Comparison of ENCODE assay signal across 6 cellular contexts in the genomic region with DNA sequence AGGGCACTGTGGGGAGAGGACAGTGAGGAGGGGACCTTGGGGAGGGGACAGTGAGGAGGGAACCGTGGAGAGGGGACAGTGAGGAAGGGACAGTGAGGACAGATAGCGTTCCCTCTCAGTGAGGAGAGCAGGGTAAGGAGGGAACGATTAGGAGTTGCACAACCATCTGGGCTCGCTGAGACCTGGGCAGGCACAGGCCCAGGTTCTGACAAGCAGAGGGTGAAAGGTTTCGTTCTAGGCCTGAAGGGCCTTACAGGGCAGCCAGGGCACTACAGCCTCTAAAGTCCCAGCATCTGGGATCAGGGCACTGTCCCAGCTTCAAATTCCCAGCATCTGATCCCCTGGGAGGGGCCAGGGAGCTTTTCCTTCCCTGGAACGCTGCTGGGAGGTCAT. TPM values are rescaled to one million over a fixed set of nuclear protein-coding genes. Genes with fewer than 3 reads are reported as not detected.
DNase-seq lines count a peak whose midpoint lies in the region; ATAC-seq and TF ChIP-seq lines count a peak whose summit lies in the region.
"Not testable (repeated sequence)": the region's sequence is repeated elsewhere in the genome, so short reads cannot be mapped to it uniquely, and the experiment has no call there.
"Had no signal": no experiment of that assay in that cellular context is flagged by ENCODE, and none has a peak within 500 bp of the region (broad histone marks: within the 10 kb centered on the region; RNA-seq: fewer than 3 reads in every experiment).

No MANE protein-coding gene starts in this region.

- H3K9me3 ChIP-seq in T-helper 17 cell (ENCODE audit: control insufficient read depth, low read length, poor library complexity, severe bottlenecking); mucosa of descending colon: not testable (repeated sequence)

- not testable (repeated sequence) for H3K36me3 Mint-ChIP-seq in T-helper 17 cell (ENCODE audit: low read depth)

- peak overlapping the region; percentile 76 for H3K4me3 Mint-ChIP-seq in T-helper 17 cell

- H3K4me1 Mint-ChIP-seq in T-helper 17 cell: not testable (repeated sequence)

- H3K4me3 ChIP-seq in mucosa of descending colon: not testable (repeated sequence)

- intact Hi-C loops in mucosa of descending colon (cut with DNase I, micrococcal nuclease): not testable (repeated sequence)

- not testable (repeated sequence) for H3K36me3 ChIP-seq in mucosa of descending colon (ENCODE audit: low read depth)

- H3K4me1 ChIP-seq in mucosa of descending colon (ENCODE audit: low read depth): peaks cover 10% of the 10 kb centered on the region

- peaks cover 36% of the 10 kb centered on the region for H3K27me3 Mint-ChIP-seq in T-helper 17 cell

- not testable (repeated sequence) for TF ChIP-seq CTCF in mucosa of descending colon (IDR thresholded peaks at IDR 0.05)

- DNase-seq in T-helper 17 cell, mucosa of descending colon: not testable (repeated sequence)

- not testable (repeated sequence) for ATAC-seq in T-helper 17 cell
- peak; percentile 43 for ATAC-seq in mucosa of descending colon

- H3K27ac Mint-ChIP-seq in T-helper 17 cell: not testable (repeated sequence)

RNA-seq across cellular contexts. Expression of gene HBZ, which starts 0.7 kb away (rescaled TPM):
- not detected for total RNA-seq in T-helper 17 cell
- total RNA-seq in mucosa of descending colon: under 1 TPM in 1 of 3 donors, not detected in 2; 0.41 TPM
- total RNA-seq: esophagus squamous epithelium; hepatocyte; T-helper 1 cell treated with Interleukin-12 subunit alpha and Interleukin-12 subunit beta and Interleukin-4 antibody, amounts not matched to agents 30 ng/mL and 1 ng/mL, for 36 hours had no signal

RNA-seq across cellular contexts. Expression of gene HBM, which starts 12.7 kb away (rescaled TPM):
- total RNA-seq in T-helper 17 cell (not detected), mucosa of descending colon (not detected)
- total RNA-seq: activated T-cell treated with anti-CD3 and anti-CD28 coated beads, Interleukin-2, amount 50 U/mL, for 4 hours; esophagus squamous epithelium; hepatocyte; T-helper 1 cell treated with Interleukin-12 subunit alpha and Interleukin-12 subunit beta and Interleukin-4 antibody, amounts not matched to agents 30 ng/mL and 1 ng/mL, for 36 hours had no signal

RNA-seq across cellular contexts. Expression of gene NPRL3, which starts 14.7 kb away (rescaled TPM):
- total RNA-seq in T-helper 17 cell: 10 to 100 TPM; 24.3 to 32.2 TPM
- 10 to 100 TPM; 20.0 to 27.0 (median 21.0) TPM for total RNA-seq in mucosa of descending colon

RNA-seq across cellular contexts. Expression of gene HBA2, which starts 19.6 kb away (rescaled TPM):
- total RNA-seq in T-helper 17 cell (not detected), mucosa of descending colon (1 to 10 TPM in 2 of 3 donors, not detected in 1; 2.9 to 3.4 TPM)
- total RNA-seq: activated T-cell treated with anti-CD3 and anti-CD28 coated beads, Interleukin-2, amount 50 U/mL, for 4 hours; hepatocyte; T-helper 1 cell treated with Interleukin-12 subunit alpha and Interleukin-12 subunit beta and Interleukin-4 antibody, amounts not matched to agents 30 ng/mL and 1 ng/mL, for 36 hours had no signal

RNA-seq across cellular contexts. Expression of gene HBA1, which starts 23.4 kb away (rescaled TPM):
- total RNA-seq in T-helper 17 cell: 1 to 10 TPM in 1 of 2 donors, under 1 TPM in 1; 0.65 to 6.5 TPM
- 1 to 10 TPM in 2 of 3 donors, not detected in 1; 4.3 to 8.5 TPM for total RNA-seq in mucosa of descending colon
- total RNA-seq: hepatocyte; T-helper 1 cell treated with Interleukin-12 subunit alpha and Interleukin-12 subunit beta and Interleukin-4 antibody, amounts not matched to agents 30 ng/mL and 1 ng/mL, for 36 hours had no signal
